ENCODE assay signal across 18 cellular contexts in genomic region chr5:148842161-148842560, GRCh38.
"Had no signal": no experiment of that assay in that cellular context is flagged by ENCODE, and none has a peak within 500 bp of the region (broad histone marks: within the 10 kb centered on the region; RNA-seq: fewer than 3 reads in every experiment).

No MANE protein-coding gene starts in this region.

- H3K9me3 Mint-ChIP-seq: activated B cell treated with CpG ODN at 0.5 μM for 24 hours; activated CD4-positive, alpha-beta memory T cell treated with anti-CD3 and anti-CD28 coated beads for 36 hours; activated T-cell treated with anti-CD3 and anti-CD28 coated beads, Interleukin-2, amount 50 U/mL, for 24 hours; nephron had no signal

- H3K27me3 Mint-ChIP-seq: activated B cell treated with CpG ODN at 0.5 μM for 24 hours; activated CD4-positive, alpha-beta memory T cell treated with anti-CD3 and anti-CD28 coated beads for 36 hours; activated T-cell treated with anti-CD3 and anti-CD28 coated beads, Interleukin-2, amount 50 U/mL, for 24 hours; stimulated activated memory B cell treated with anti-CD40 and anti-IgM and Interleukin-4, amounts not matched to agents 10 μg/mL and 1 μg/mL and 100 μg/mL, for 72 hours had no signal

- H3K4me1 ChIP-seq: adrenal gland, breast epithelium had no signal

- H3K27ac Mint-ChIP-seq: activated B cell treated with CpG ODN at 0.5 μM for 24 hours; activated CD4-positive, alpha-beta memory T cell treated with anti-CD3 and anti-CD28 coated beads for 36 hours; activated T-cell treated with anti-CD3 and anti-CD28 coated beads, Interleukin-2, amount 50 U/mL, for 24 hours; nephron; stimulated activated memory B cell treated with anti-CD40 and anti-IgM and Interleukin-4, amounts not matched to agents 10 μg/mL and 1 μg/mL and 100 μg/mL, for 72 hours had no signal

- H3K9me3 ChIP-seq: adrenal gland, breast epithelium, lower lobe of right lung, thoracic aorta, upper lobe of right lung had no signal

- FAIRE-seq: astrocyte had no signal

- H3K27me3 ChIP-seq: adrenal gland, breast epithelium, upper lobe of right lung had no signal

- H3K4me3 Mint-ChIP-seq: activated B cell treated with CpG ODN at 0.5 μM for 24 hours; activated CD4-positive, alpha-beta memory T cell treated with anti-CD3 and anti-CD28 coated beads for 36 hours; activated T-cell treated with anti-CD3 and anti-CD28 coated beads, Interleukin-2, amount 50 U/mL, for 24 hours; nephron; stimulated activated memory B cell treated with anti-CD40 and anti-IgM and Interleukin-4, amounts not matched to agents 10 μg/mL and 1 μg/mL and 100 μg/mL, for 72 hours had no signal

- H3K27ac ChIP-seq: adrenal gland, breast epithelium, lower lobe of right lung, thoracic aorta, upper lobe of right lung had no signal

- H3K36me3 Mint-ChIP-seq: activated CD4-positive, alpha-beta memory T cell treated with anti-CD3 and anti-CD28 coated beads for 36 hours had no signal

- ATAC-seq: esophagus mucosa; lower lobe of right lung; stimulated activated memory B cell treated with anti-CD40 and anti-IgM and Interleukin-4, amounts not matched to agents 10 μg/mL and 1 μg/mL and 100 μg/mL, for 72 hours; upper lobe of right lung had no signal

- H3K4me1 Mint-ChIP-seq: nephron had no signal

- DNase-seq: activated B cell treated with CpG ODN at 0.5 μM for 24 hours; activated CD4-positive, alpha-beta memory T cell treated with anti-CD3 and anti-CD28 coated beads for 36 hours; activated CD4-positive, alpha-beta T cell treated with anti-CD3 and anti-CD28 coated beads for 4 hours; activated naive CD4-positive, alpha-beta T cell treated with anti-CD3 and anti-CD28 coated beads, Interleukin-2, amount 50 U/mL, for 16 hours; activated T-cell treated with anti-CD3 and anti-CD28 coated beads, Interleukin-2, amount 50 U/mL, for 24 hours; adrenal gland; effector CD4-positive, alpha-beta T cell; lower lobe of right lung; posterior cingulate gyrus; retina; stimulated activated CD4-positive, alpha-beta T cell treated with anti-CD3 and anti-CD28 coated beads, Interleukin-2, amount 100 ng/mL, for 48 hours; upper lobe of right lung had no signal

- H3K4me3 ChIP-seq: adrenal gland, breast epithelium, lower lobe of right lung, thoracic aorta, upper lobe of right lung had no signal

- H3K36me3 ChIP-seq: adrenal gland, breast epithelium, thoracic aorta had no signal
